In the genomic region with DNA sequence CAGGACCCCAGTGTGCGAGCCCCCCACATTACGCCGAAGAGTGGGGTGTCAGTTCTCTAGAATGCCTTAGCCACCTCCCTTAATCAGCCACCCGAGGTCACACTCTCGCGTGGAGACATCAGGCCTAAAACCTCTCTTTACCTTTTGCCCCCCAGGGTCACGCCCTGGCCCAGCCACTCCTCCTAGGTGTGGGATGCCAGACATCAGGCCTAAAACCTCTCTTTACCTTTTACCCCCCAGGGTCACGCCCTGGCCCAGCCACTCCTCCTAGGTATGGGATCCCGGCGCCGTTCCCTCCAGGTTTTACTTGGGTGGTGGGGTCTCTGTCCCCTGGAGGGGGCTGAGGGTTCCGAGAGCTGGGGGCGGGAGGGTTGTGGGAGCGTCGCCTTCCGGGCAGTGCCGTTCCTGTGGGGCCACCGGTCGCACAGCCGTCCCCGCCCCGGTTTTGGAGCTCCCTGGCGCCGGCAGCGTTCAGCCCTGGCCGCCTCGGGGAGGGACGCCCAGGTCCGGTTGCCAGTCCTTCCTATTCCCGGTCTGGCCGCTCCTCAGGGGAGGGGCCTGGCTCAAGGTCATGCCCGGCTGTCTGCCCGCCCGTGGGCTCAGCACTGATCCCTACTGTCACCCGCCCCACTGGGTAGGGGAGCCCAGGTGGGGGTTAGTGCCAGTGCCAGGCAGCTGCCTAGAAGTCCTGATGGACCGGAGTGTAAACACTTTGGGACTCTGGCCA, we compare ENCODE assay signal across 8 cellular contexts. TPM values are rescaled to one million over a fixed set of nuclear protein-coding genes. Genes with fewer than 3 reads are reported as not detected.
DNase-seq lines count a peak whose midpoint lies in the region; ATAC-seq and TF ChIP-seq lines count a peak whose summit lies in the region.

No MANE protein-coding gene starts in this region.

- TF ChIP-seq CTCF in heart right ventricle (IDR thresholded peaks at IDR 0.05): no peak

- 1% methylated on average over 26 to 36 of the region's 36 CpGs for WGBS in heart right ventricle, 2 donors

- peaks cover 0 to 22% (median 12%) of the 10 kb centered on the region in 9 donors for H3K36me3 ChIP-seq in heart right ventricle

- no peaks in the 10 kb centered on the region for H3K9me3 ChIP-seq in heart right ventricle

- H3K27ac ChIP-seq in heart right ventricle: peak overlapping the region; percentile 72 to 98 (median 96)

- H3K36me3 Mint-ChIP-seq in activated naive CD8-positive, alpha-beta T cell treated with anti-CD3 and anti-CD28 coated beads, Interleukin-2, amount 50 U/mL, for 24 hours (ENCODE audit: low read depth): peaks cover 6% of the 10 kb centered on the region

- H3K27me3 Mint-ChIP-seq in activated naive CD8-positive, alpha-beta T cell treated with anti-CD3 and anti-CD28 coated beads, Interleukin-2, amount 50 U/mL, for 24 hours: no peaks in the 10 kb centered on the region

- H3K4me3 Mint-ChIP-seq in activated naive CD8-positive, alpha-beta T cell treated with anti-CD3 and anti-CD28 coated beads, Interleukin-2, amount 50 U/mL, for 24 hours: peak overlapping the region; percentile 87

- H3K27me3 ChIP-seq in heart right ventricle: no peaks in the 10 kb centered on the region

- peaks cover 2 to 29% (median 16%) of the 10 kb centered on the region in 9 donors for H3K4me1 ChIP-seq in heart right ventricle

- peaks cover 15% of the 10 kb centered on the region for H3K4me1 Mint-ChIP-seq in activated naive CD8-positive, alpha-beta T cell treated with anti-CD3 and anti-CD28 coated beads, Interleukin-2, amount 50 U/mL, for 24 hours

- H3K9me3 Mint-ChIP-seq in activated naive CD8-positive, alpha-beta T cell treated with anti-CD3 and anti-CD28 coated beads, Interleukin-2, amount 50 U/mL, for 24 hours: no peaks in the 10 kb centered on the region

- no peak for ATAC-seq in activated CD4-positive, CD25-positive, alpha-beta regulatory T cell treated with anti-CD3 and anti-CD28 coated beads, Interleukin-2, amount 50 U/mL, for 24 hours
- ATAC-seq in activated naive CD8-positive, alpha-beta T cell treated with anti-CD3 and anti-CD28 coated beads, Interleukin-2, amount 50 U/mL, for 24 hours: no peak
- peak; percentile 66 to 89 (median 83) for ATAC-seq in heart right ventricle

- intact Hi-C loops in heart right ventricle (cut with DNase I): no loop called here

- DNase-seq in activated CD4-positive, CD25-positive, alpha-beta regulatory T cell treated with anti-CD3 and anti-CD28 coated beads, Interleukin-2, amount 50 U/mL, for 72 hours: peak; percentile 37
- DNase-seq in HT-29 (ENCODE audit: low spot score) (peak; percentile 16), heart right ventricle (peak; percentile 56 to 64), pons (ENCODE audit: low spot score) (peak; percentile 12), NCI-H226 (no peak), NCI-H2029 treated with DMSO at 0.1 percent for 48 hours (lab: John Stamatoyannopoulos, UW) (no peak)
- DNase-seq in activated naive CD8-positive, alpha-beta T cell treated with anti-CD3 and anti-CD28 coated beads, Interleukin-2, amount 50 U/mL, for 24 hours: no peak

- peak overlapping the region; percentile 60 for H3K27ac Mint-ChIP-seq in activated naive CD8-positive, alpha-beta T cell treated with anti-CD3 and anti-CD28 coated beads, Interleukin-2, amount 50 U/mL, for 24 hours

- peak overlapping the region; percentile 71 to 100 (median 98) for H3K4me3 ChIP-seq in heart right ventricle

RNA-seq across cellular contexts. Expression of a gene that starts 0.9 kb away (rescaled TPM):
- 9.6 and 9.9 TPM in 2 replicates for total RNA-seq in HT-29 (2014; rRNA removed; shearing (Covaris generic))
- 100 to 1,000 TPM in 2 of 10 donors, 10 to 100 TPM in 8; 59.6 to 161 (median 92.0) TPM for total RNA-seq in heart right ventricle
- 10 to 100 TPM; 36.9 to 48.2 TPM for polyA plus RNA-seq in heart right ventricle

Comparison
In these comparisons a context has a peak if more than half of its experiments do, and no peak if none do; other contexts are left out.
1. DNase-seq: peak in activated CD4-positive, CD25-positive, alpha-beta regulatory T cell treated with anti-CD3 and anti-CD28 coated beads, Interleukin-2, amount 50 U/mL, for 72 hours (single experiment), HT-29 (single experiment), heart right ventricle (2 of 2) and pons (single experiment); none in activated naive CD8-positive, alpha-beta T cell treated with anti-CD3 and anti-CD28 coated beads, Interleukin-2, amount 50 U/mL, for 24 hours (single experiment), NCI-H226 (single experiment) and NCI-H2029 treated with DMSO at 0.1 percent for 48 hours (single experiment).
2. ATAC-seq: peak in heart right ventricle (8 of 8); none in activated CD4-positive, CD25-positive, alpha-beta regulatory T cell treated with anti-CD3 and anti-CD28 coated beads, Interleukin-2, amount 50 U/mL, for 24 hours (0 of 2) and activated naive CD8-positive, alpha-beta T cell treated with anti-CD3 and anti-CD28 coated beads, Interleukin-2, amount 50 U/mL, for 24 hours (single experiment).